In the genomic region with DNA sequence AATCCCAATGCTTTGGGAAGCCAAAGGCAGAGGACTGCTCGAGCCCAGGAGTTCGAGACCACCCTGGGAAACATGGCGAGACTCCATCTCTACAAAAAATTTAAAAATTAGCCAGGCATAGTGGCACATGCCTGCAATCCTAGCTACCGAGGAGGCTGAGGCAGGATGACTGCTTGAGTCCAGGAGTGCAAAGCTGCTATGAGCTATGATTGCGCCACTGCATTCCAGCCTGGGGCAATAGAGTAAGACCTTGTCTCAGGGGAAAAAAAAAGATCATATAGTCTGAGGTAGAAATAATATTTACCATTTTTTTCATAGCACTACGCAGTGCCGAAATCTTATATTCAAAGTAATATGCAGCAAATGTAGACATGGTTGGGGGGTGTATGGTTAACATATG, we compare ENCODE assay signal across 1 cellular context.
TF ChIP-seq lines count a peak whose summit lies in the region.

No MANE protein-coding gene starts in this region.

TF ChIP-seq in HepG2, 621 proteins besides CTCF, POLR2A, EP300 and RAD21 (continued from another document and continues in another):
- TF ChIP-seq ZGPAT (CRISPR knock-in tag; IDR thresholded peaks at IDR 0.05) (peak; percentile 47; the same call in 1 of the 2 replicates), MLXIP (CRISPR knock-in tag; IDR thresholded peaks at IDR 0.05; ENCODE audit: borderline replicate concordance) (no peak), ZNF567 (CRISPR knock-in tag; IDR thresholded peaks at IDR 0.05; ENCODE audit: borderline replicate concordance) (no peak), CAMTA2 (CRISPR knock-in tag; IDR thresholded peaks at IDR 0.05; ENCODE audit: borderline replicate concordance) (no peak), ERF (CRISPR knock-in tag; IDR thresholded peaks at IDR 0.05) (no peak), CHCHD3 (CRISPR knock-in tag; IDR thresholded peaks at IDR 0.05) (no peak), ZNF777 (CRISPR knock-in tag; IDR thresholded peaks at IDR 0.05) (no peak), ZNF17 (CRISPR knock-in tag; IDR thresholded peaks at IDR 0.05) (no peak), ADNP (CRISPR knock-in tag; IDR thresholded peaks at IDR 0.05) (0 out of 2 replicates have a peak, but pooled peaks have one; percentile 20), ZNF549 (CRISPR knock-in tag; IDR thresholded peaks at IDR 0.05) (no peak), MAFF (IDR thresholded peaks at IDR 0.05; ENCODE audit: low read depth, low read length) (no peak), ZBTB7A (CRISPR knock-in tag; IDR thresholded peaks at IDR 0.05) (no peak), FOXK1 (CRISPR knock-in tag; IDR thresholded peaks at IDR 0.05; ENCODE audit: borderline replicate concordance, low read depth) (no peak), TP53 (CRISPR knock-in tag; conservative IDR thresholded peaks at IDR 0.05) (no peak), REL (CRISPR knock-in tag; conservative IDR thresholded peaks at IDR 0.05) (no peak), ZNF607 (CRISPR knock-in tag; IDR thresholded peaks at IDR 0.05; ENCODE audit: borderline replicate concordance) (no peak), RFX3 (CRISPR knock-in tag; IDR thresholded peaks at IDR 0.05) (no peak), ZNF652 (CRISPR knock-in tag; IDR thresholded peaks at IDR 0.05; ENCODE audit: borderline replicate concordance, low read depth) (peak; percentile 47; the same call in 1 of the 2 replicates), XRCC5 (optimal IDR thresholded peaks at IDR 0.05; ENCODE audit: low read length) (peak; percentile 43), HOXA7 (CRISPR knock-in tag; IDR thresholded peaks at IDR 0.05) (no peak), MNT (IDR thresholded peaks at IDR 0.05) (no peak), MXD1 (CRISPR knock-in tag; IDR thresholded peaks at IDR 0.05) (no peak), ZNF781 (CRISPR knock-in tag; IDR thresholded peaks at IDR 0.05; ENCODE audit: borderline replicate concordance, not compliant biosample characterization) (no peak), ZNF790 (CRISPR knock-in tag; IDR thresholded peaks at IDR 0.05; ENCODE audit: borderline replicate concordance) (no peak), NCOA5 (CRISPR knock-in tag; IDR thresholded peaks at IDR 0.05) (no peak), ETV6 (CRISPR knock-in tag; conservative IDR thresholded peaks at IDR 0.05) (no peak), MATR3 (CRISPR knock-in tag; IDR thresholded peaks at IDR 0.05) (no peak), PHB2 (IDR thresholded peaks at IDR 0.05; ENCODE audit: partially characterized antibody) (no peak), ATF4 (CRISPR knock-in tag; IDR thresholded peaks at IDR 0.05) (0 out of 4 replicates have a peak, but pooled peaks of 1 of the 2 experiments have one; percentile 42), ELF3 (CRISPR knock-in tag; IDR thresholded peaks at IDR 0.05) (peak; percentile 54), ZNF296 (CRISPR knock-in tag; conservative IDR thresholded peaks at IDR 0.05) (no peak), ZNF143 (CRISPR knock-in tag; IDR thresholded peaks at IDR 0.05) (no peak), MBD4 (IDR thresholded peaks at IDR 0.05; ENCODE audit: borderline replicate concordance, low read length) (no peak), MZF1 (CRISPR knock-in tag; IDR thresholded peaks at IDR 0.05; ENCODE audit: borderline replicate concordance) (no peak), MYC (CRISPR knock-in tag; IDR thresholded peaks at IDR 0.05; ENCODE audit: borderline replicate concordance) (peak; percentile 41; the same call in 1 of the 2 replicates), TARDBP (CRISPR knock-in tag; IDR thresholded peaks at IDR 0.05) (peak; percentile 73; the same call in 1 of the 2 replicates), FOXJ3 (CRISPR knock-in tag; IDR thresholded peaks at IDR 0.05; ENCODE audit: borderline replicate concordance) (no peak), ZSCAN5A (CRISPR knock-in tag; IDR thresholded peaks at IDR 0.05; ENCODE audit: borderline replicate concordance) (peak; percentile 65; the same call in 1 of the 2 replicates), ZNF501 (CRISPR knock-in tag; IDR thresholded peaks at IDR 0.05) (0 out of 2 replicates have a peak, but pooled peaks have one; percentile 29), PAWR (CRISPR knock-in tag; IDR thresholded peaks at IDR 0.05; ENCODE audit: borderline replicate concordance) (no peak), SMAD3 (CRISPR knock-in tag; IDR thresholded peaks at IDR 0.05) (peak; percentile 84), ZNF746 (CRISPR knock-in tag; IDR thresholded peaks at IDR 0.05) (no peak)
- TF ChIP-seq, protein P1, sequence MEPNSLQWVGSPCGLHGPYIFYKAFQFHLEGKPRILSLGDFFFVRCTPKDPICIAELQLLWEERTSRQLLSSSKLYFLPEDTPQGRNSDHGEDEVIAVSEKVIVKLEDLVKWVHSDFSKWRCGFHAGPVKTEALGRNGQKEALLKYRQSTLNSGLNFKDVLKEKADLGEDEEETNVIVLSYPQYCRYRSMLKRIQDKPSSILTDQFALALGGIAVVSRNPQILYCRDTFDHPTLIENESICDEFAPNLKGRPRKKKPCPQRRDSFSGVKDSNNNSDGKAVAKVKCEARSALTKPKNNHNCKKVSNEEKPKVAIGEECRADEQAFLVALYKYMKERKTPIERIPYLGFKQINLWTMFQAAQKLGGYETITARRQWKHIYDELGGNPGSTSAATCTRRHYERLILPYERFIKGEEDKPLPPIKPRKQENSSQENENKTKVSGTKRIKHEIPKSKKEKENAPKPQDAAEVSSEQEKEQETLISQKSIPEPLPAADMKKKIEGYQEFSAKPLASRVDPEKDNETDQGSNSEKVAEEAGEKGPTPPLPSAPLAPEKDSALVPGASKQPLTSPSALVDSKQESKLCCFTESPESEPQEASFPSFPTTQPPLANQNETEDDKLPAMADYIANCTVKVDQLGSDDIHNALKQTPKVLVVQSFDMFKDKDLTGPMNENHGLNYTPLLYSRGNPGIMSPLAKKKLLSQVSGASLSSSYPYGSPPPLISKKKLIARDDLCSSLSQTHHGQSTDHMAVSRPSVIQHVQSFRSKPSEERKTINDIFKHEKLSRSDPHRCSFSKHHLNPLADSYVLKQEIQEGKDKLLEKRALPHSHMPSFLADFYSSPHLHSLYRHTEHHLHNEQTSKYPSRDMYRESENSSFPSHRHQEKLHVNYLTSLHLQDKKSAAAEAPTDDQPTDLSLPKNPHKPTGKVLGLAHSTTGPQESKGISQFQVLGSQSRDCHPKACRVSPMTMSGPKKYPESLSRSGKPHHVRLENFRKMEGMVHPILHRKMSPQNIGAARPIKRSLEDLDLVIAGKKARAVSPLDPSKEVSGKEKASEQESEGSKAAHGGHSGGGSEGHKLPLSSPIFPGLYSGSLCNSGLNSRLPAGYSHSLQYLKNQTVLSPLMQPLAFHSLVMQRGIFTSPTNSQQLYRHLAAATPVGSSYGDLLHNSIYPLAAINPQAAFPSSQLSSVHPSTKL (CRISPR knock-in tag; IDR thresholded peaks at IDR 0.05): peak; percentile 94
- TF ChIP-seq, protein P2, sequence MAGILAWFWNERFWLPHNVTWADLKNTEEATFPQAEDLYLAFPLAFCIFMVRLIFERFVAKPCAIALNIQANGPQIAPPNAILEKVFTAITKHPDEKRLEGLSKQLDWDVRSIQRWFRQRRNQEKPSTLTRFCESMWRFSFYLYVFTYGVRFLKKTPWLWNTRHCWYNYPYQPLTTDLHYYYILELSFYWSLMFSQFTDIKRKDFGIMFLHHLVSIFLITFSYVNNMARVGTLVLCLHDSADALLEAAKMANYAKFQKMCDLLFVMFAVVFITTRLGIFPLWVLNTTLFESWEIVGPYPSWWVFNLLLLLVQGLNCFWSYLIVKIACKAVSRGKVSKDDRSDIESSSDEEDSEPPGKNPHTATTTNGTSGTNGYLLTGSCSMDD (CRISPR knock-in tag; IDR thresholded peaks at IDR 0.05): no peak
- TF ChIP-seq, protein P3, sequence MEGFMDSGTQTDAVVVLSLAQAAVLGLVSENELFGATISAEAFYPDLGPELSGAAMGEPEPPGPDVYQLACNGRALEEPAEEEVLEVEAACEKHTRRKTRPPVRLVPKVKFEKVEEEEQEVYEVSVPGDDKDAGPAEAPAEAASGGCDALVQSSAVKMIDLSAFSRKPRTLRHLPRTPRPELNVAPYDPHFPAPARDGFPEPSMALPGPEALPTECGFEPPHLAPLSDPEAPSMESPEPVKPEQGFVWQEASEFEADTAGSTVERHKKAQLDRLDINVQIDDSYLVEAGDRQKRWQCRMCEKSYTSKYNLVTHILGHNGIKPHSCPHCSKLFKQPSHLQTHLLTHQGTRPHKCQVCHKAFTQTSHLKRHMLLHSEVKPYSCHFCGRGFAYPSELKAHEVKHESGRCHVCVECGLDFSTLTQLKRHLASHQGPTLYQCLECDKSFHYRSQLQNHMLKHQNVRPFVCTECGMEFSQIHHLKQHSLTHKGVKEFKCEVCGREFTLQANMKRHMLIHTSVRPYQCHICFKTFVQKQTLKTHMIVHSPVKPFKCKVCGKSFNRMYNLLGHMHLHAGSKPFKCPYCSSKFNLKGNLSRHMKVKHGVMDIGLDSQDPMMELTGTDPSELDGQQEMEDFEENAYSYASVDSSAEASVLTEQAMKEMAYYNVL (CRISPR knock-in tag; IDR thresholded peaks at IDR 0.05; ENCODE audit: borderline replicate concordance): no peak
